Comparison of ENCODE assay signal across 13 cellular contexts in the genomic region with DNA sequence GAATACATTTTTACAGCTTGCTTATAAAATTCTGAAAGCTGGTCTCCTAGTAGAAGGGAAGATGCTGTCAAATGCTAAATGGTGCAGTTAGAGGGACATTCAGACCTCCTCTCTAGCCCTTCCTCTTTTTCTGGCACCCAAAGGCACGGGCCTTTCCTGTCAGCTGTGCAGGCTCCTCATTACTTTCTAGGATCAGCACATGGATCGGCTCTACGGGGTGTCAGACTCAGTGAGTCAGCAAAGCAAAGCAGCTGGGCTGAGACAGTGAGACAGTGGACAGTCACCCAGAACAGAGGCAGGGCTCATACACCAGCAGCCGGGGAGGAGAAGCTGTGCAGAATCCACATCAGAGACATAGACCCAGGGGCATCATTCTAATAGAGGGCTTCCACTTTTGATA.
DNase-seq lines count a peak whose midpoint lies in the region; ATAC-seq, FAIRE-seq and TF ChIP-seq lines count a peak whose summit lies in the region.
"Had no signal": no experiment of that assay in that cellular context is flagged by ENCODE, and none has a peak within 500 bp of the region (broad histone marks: within the 10 kb centered on the region; RNA-seq: fewer than 3 reads in every experiment).

No MANE protein-coding gene starts in this region.

- TF ChIP-seq EP300 in gastroesophageal sphincter (IDR thresholded peaks at IDR 0.05): no peak

- ATAC-seq in gastroesophageal sphincter (peak; percentile 70), HG02973 (IDR thresholded peaks at IDR 0.05; ENCODE audit: unreplicated experiment) (no peak)
- ATAC-seq: left lobe of liver had no signal

- no peaks in the 10 kb centered on the region for H3K27me3 ChIP-seq in gastroesophageal sphincter

- H3K9me3 ChIP-seq in gastroesophageal sphincter: no peaks in the 10 kb centered on the region

- intact Hi-C loops in posterior vena cava (cut with DNase I): no loop called here

- H3K4me3 ChIP-seq in gastroesophageal sphincter: no peak overlapping the region

- 10% methylated on average over 4 of the region's 4 CpGs; no CpG with 5 or more reads in 1 of the 2 donors for WGBS in gastroesophageal sphincter (ENCODE audit: low coverage in 1 of 2), 2 donors

- no peak for TF ChIP-seq CTCF in gastroesophageal sphincter (IDR thresholded peaks at IDR 0.05)

- no peak for DNase-seq in GM12891 (ENCODE audit: insufficient read length, low spot score)
- DNase-seq in SHP77 (lab: John Stamatoyannopoulos, UW): peak; percentile 60 to 79
- DNase-seq in posterior vena cava (ENCODE audit: low spot score): peak; percentile 79
- DNase-seq in GOT3 (lab: John Stamatoyannopoulos, UW): no peak
- DNase-seq in HT-29 (ENCODE audit: low spot score): no peak
- DNase-seq in NCI-H2227 (lab: John Stamatoyannopoulos, UW; ENCODE audit: unreplicated experiment): no peak
- DNase-seq: activated naive CD4-positive, alpha-beta T cell; effector memory CD4-positive, alpha-beta T cell; OCI-M1 had no signal

- no peak overlapping the region for H3K27ac ChIP-seq in gastroesophageal sphincter

- no peaks in the 10 kb centered on the region for H3K36me3 ChIP-seq in gastroesophageal sphincter

- peaks cover 3 to 15% (median 5%) of the 10 kb centered on the region in 3 donors for H3K4me1 ChIP-seq in gastroesophageal sphincter

- TF ChIP-seq POLR2A in GM12891 (IDR thresholded peaks at IDR 0.05; ENCODE audit: low read depth, low read length) (no peak), gastroesophageal sphincter (IDR thresholded peaks at IDR 0.05) (no peak)

- FAIRE-seq in GM12891 (lab: Jason Lieb, UNC): no peak
- FAIRE-seq: D721Med had no signal

TF ChIP-seq in GM12891, 5 proteins besides CTCF, POLR2A, EP300 and RAD21:
- TF ChIP-seq TAF1 (IDR thresholded peaks at IDR 0.05; ENCODE audit: low read depth, low read length) (no peak), SPI1 (IDR thresholded peaks at IDR 0.05; ENCODE audit: low read depth, low read length) (peak; percentile 73)

Comparison
In these comparisons a context has a peak if more than half of its experiments do, and no peak if none do; other contexts are left out.
1. DNase-seq: peak in SHP77 (2 of 2) and posterior vena cava (single experiment); none in GM12891 (single experiment), GOT3 (single experiment), HT-29 (single experiment) and NCI-H2227 (single experiment).